ENCODE assay signal across 5 cellular contexts in genomic region chr16:2077016-2077415, GRCh38. TPM values are rescaled to one million over a fixed set of nuclear protein-coding genes. Genes with fewer than 3 reads are reported as not detected.
"Had no signal": no experiment of that assay in that cellular context is flagged by ENCODE, and none has a peak within 500 bp of the region (broad histone marks: within the 10 kb centered on the region; RNA-seq: fewer than 3 reads in every experiment).

No MANE protein-coding gene starts in this region.

- H3K9me3 Mint-ChIP-seq: GM23338, HFFc6, IgD-negative memory B cell had no signal

- H3K9me3 ChIP-seq: HAP-1 had no signal

- H3K27me3 Mint-ChIP-seq: IgD-negative memory B cell had no signal

- DNase-seq: HFFc6 had no signal

- H3K27ac Mint-ChIP-seq: GM23338, HFFc6, IgD-negative memory B cell had no signal

- H3K4me1 Mint-ChIP-seq: GM23338, IgD-negative memory B cell had no signal

- H2AFZ ChIP-seq: GM23338 had no signal

- H3K4me2 ChIP-seq: GM23338 had no signal

- H3K27ac ChIP-seq: HL-60 had no signal

- H3K4me3 ChIP-seq: GM23338, HAP-1 had no signal

- H3K4me1 ChIP-seq: HAP-1 had no signal

- H3K36me3 Mint-ChIP-seq: IgD-negative memory B cell had no signal

- H3K4me3 Mint-ChIP-seq: GM23338, HFFc6, IgD-negative memory B cell had no signal

RNA-seq across cellular contexts. Expression of gene NHERF2, which starts 50.3 kb away (rescaled TPM):
- polyA plus RNA-seq: IgD-negative memory B cell had no signal

RNA-seq across cellular contexts. Expression of gene NPW, which starts 57.4 kb away (rescaled TPM):
- polyA plus RNA-seq: IgD-negative memory B cell had no signal
